ENCODE assay signal across 10 cellular contexts in the genomic region with DNA sequence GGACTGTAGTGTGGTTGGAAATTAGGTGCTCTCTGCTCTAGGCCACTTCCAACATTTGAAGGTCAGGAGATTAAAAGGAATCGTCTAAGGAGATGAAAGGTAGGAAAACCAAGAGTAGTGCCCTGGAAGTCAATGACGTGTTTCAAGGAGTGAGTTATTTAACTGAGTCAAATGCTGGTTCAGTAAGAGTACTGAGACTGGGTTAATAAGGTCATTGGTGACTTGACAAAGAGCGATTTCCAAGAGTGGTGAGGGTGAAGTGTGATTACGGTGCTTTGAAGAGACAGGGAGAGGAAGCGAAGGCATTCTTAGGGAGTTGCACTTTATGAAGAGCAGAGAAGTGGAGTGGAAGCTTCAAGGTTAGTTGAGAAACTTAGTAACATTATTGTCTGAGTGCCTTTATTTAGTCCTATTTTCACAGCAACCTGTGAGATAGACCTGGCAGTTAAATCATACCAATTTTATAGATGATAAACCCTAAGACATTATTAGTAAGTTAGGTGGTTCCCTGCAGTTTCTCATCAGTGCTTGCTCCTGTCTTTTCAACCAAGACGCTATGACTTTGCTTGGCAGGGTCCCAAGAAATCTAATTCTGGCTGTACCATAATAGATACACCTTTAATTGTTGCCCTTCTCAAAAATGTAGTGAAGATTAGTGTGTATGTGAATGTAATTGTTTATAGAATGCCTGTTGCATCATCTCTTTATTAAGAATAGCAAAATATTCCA. TPM values are rescaled to one million over a fixed set of nuclear protein-coding genes. Genes with fewer than 3 reads are reported as not detected.
A peak's percentile ranks its signal among the peaks of the same experiment; 100 is the strongest.
DNase-seq lines count a peak whose midpoint lies in the region; ATAC-seq and TF ChIP-seq lines count a peak whose summit lies in the region.
"Had no signal": no experiment of that assay in that cellular context is flagged by ENCODE, and none has a peak within 500 bp of the region (broad histone marks: within the 10 kb centered on the region; RNA-seq: fewer than 3 reads in every experiment).

No MANE protein-coding gene starts in this region.

- intact Hi-C loops in left ventricle myocardium inferior (cut with micrococcal nuclease) = no loop called here
- intact Hi-C loops in head of caudate nucleus (cut with DNase I) = loop anchor here (10.0 kb wide), 1 partner anchor 89 kb away; a partner anchor contains a TSS

- H3K4me1 ChIP-seq in cardiac muscle cell (ENCODE audit: low read depth) (peaks cover 28% of the 10 kb centered on the region), right atrium auricular region (peaks cover 0 to 65% of the 10 kb centered on the region in 2 donors), left ventricle myocardium inferior (peaks cover 93% of the 10 kb centered on the region), thoracic aorta (ENCODE audit: control insufficient read depth in 1 of 2, low read depth in 2 of 2) (peaks cover 44 to 58% of the 10 kb centered on the region in 2 donors)

- peaks cover 44% of the 10 kb centered on the region for H3K36me3 ChIP-seq in cardiac muscle cell
- peaks cover 68% of the 10 kb centered on the region for H3K36me3 ChIP-seq in right atrium auricular region
- H3K36me3 ChIP-seq in left ventricle myocardium inferior = peaks cover 87% of the 10 kb centered on the region
- H3K36me3 ChIP-seq in thoracic aorta = peaks cover 33% of the 10 kb centered on the region

- no peak overlapping the region for H3K27ac Mint-ChIP-seq in activated T-helper 17 cell treated with anti-CD3 and anti-CD28 coated beads, Interleukin-2, amount 50 U/mL, for 72 hours

- no peak overlapping the region for H3K4me3 ChIP-seq in cardiac muscle cell
- peak overlapping the region in 1 of 2 donors; percentile 6 for H3K4me3 ChIP-seq in right atrium auricular region
- H3K4me3 ChIP-seq in left ventricle myocardium inferior = peak overlapping the region; percentile 38
- H3K4me3 ChIP-seq in thoracic aorta = peak overlapping the region; percentile 6

- peak overlapping the region; percentile 97 for H3K4me3 Mint-ChIP-seq in activated T-helper 17 cell treated with anti-CD3 and anti-CD28 coated beads, Interleukin-2, amount 50 U/mL, for 72 hours

- DNase-seq in cardiac muscle cell (ENCODE audit: low read depth in 1 of 2, low spot score in 1 of 2) (peak; percentile 18 to 29), right atrium auricular region (ENCODE audit: low spot score) (no peak), left ventricle myocardium inferior (no peak), thoracic aorta (ENCODE audit: low spot score) (no peak), head of caudate nucleus (no peak), DMS79 treated with DMSO at 0.1 percent for 48 hours (lab: John Stamatoyannopoulos, UW) (no peak)
- DNase-seq: NCI-H2227 treated with DMSO at 0.1 percent for 48 hours, occipital lobe had no signal

- H3K27ac ChIP-seq in cardiac muscle cell (peak overlapping the region; percentile 69), right atrium auricular region (no peak overlapping the region), left ventricle myocardium inferior (replicated peaks) (peak overlapping the region; percentile 60), thoracic aorta (no peak overlapping the region)

- peak; percentile 53 for ATAC-seq in activated T-helper 17 cell treated with anti-CD3 and anti-CD28 coated beads, Interleukin-2, amount 50 U/mL, for 72 hours (replicated peaks)
- no peak for ATAC-seq in thoracic aorta (ENCODE audit: insufficient number of reproducible peaks, low FRiP score, low read depth)
- no peak for ATAC-seq in HG02623 (IDR thresholded peaks at IDR 0.05; ENCODE audit: unreplicated experiment)

- peaks cover 97% of the 10 kb centered on the region for H3K36me3 Mint-ChIP-seq in activated T-helper 17 cell treated with anti-CD3 and anti-CD28 coated beads, Interleukin-2, amount 50 U/mL, for 72 hours (ENCODE audit: low read depth)

- H3K9me3 ChIP-seq in cardiac muscle cell (ENCODE audit: low read depth) (no peaks in the 10 kb centered on the region), right atrium auricular region (no peaks in the 10 kb centered on the region), left ventricle myocardium inferior (replicated peaks) (no peaks in the 10 kb centered on the region), thoracic aorta (no peaks in the 10 kb centered on the region)

- no peaks in the 10 kb centered on the region for H3K27me3 Mint-ChIP-seq in activated T-helper 17 cell treated with anti-CD3 and anti-CD28 coated beads, Interleukin-2, amount 50 U/mL, for 72 hours

- no peaks in the 10 kb centered on the region for H3K9me3 Mint-ChIP-seq in activated T-helper 17 cell treated with anti-CD3 and anti-CD28 coated beads, Interleukin-2, amount 50 U/mL, for 72 hours

- H3K27me3 ChIP-seq in cardiac muscle cell = no peaks in the 10 kb centered on the region
- no peaks in the 10 kb centered on the region for H3K27me3 ChIP-seq in right atrium auricular region
- no peaks in the 10 kb centered on the region for H3K27me3 ChIP-seq in left ventricle myocardium inferior (ENCODE audit: low read depth)
- H3K27me3 ChIP-seq in thoracic aorta (replicated peaks; ENCODE audit: insufficient read depth) = no peaks in the 10 kb centered on the region

- H3K4me1 Mint-ChIP-seq in activated T-helper 17 cell treated with anti-CD3 and anti-CD28 coated beads, Interleukin-2, amount 50 U/mL, for 72 hours = peaks cover 19% of the 10 kb centered on the region

- TF ChIP-seq CTCF in cardiac muscle cell (IDR thresholded peaks at IDR 0.05; ENCODE audit: low read depth, low read length) = no peak
- no peak for TF ChIP-seq CTCF in right atrium auricular region (IDR thresholded peaks at IDR 0.05)
- TF ChIP-seq CTCF in left ventricle myocardium inferior (IDR thresholded peaks at IDR 0.05; ENCODE audit: borderline replicate concordance) = no peak
- no peak for TF ChIP-seq CTCF in thoracic aorta (IDR thresholded peaks at IDR 0.05)

RNA-seq across cellular contexts. Expression of a gene that starts 5.9 kb away (rescaled TPM):
- total RNA-seq in cardiac muscle cell (111 and 114 TPM in 2 replicates), right atrium auricular region (10 to 100 TPM; 65.6 to 68.9 TPM), left ventricle myocardium inferior (54.5 TPM), thoracic aorta (100 to 1,000 TPM; 107 to 221 TPM)
- 135 and 170 TPM in 2 replicates for polyA plus RNA-seq in cardiac muscle cell
- total RNA-seq in activated T-helper 17 cell treated with anti-CD3 and anti-CD28 coated beads, Interleukin-2, amount 50 U/mL, for 72 hours = 100 to 1,000 TPM; 240 to 254 TPM

RNA-seq across cellular contexts. Expression of a gene that starts 13.8 kb away (rescaled TPM):
- total RNA-seq in cardiac muscle cell = 19.7 and 27.0 TPM in 2 replicates
- polyA plus RNA-seq in cardiac muscle cell = 38.8 and 41.7 TPM in 2 replicates
- 10 to 100 TPM in 1 of 2 donors, 1 to 10 TPM in 1; 7.9 to 14.5 TPM for total RNA-seq in right atrium auricular region
- total RNA-seq in activated T-helper 17 cell treated with anti-CD3 and anti-CD28 coated beads, Interleukin-2, amount 50 U/mL, for 72 hours = 10 to 100 TPM; 12.1 to 14.8 TPM
- 22.5 TPM for total RNA-seq in left ventricle myocardium inferior
- 1 to 10 TPM; 6.2 to 7.6 TPM for total RNA-seq in thoracic aorta

Comparison
In these comparisons a context has a peak if more than half of its experiments do, and no peak if none do; other contexts are left out.
1. DNase-seq: peak in cardiac muscle cell (2 of 2); none in right atrium auricular region (single experiment), left ventricle myocardium inferior (single experiment), thoracic aorta (single experiment), head of caudate nucleus (0 of 42) and DMS79 treated with DMSO at 0.1 percent for 48 hours (single experiment).
2. H3K27ac ChIP-seq: peak in cardiac muscle cell (single experiment) and left ventricle myocardium inferior (single experiment); none in right atrium auricular region (0 of 2) and thoracic aorta (0 of 2).